ENCODE assay signal across 18 cellular contexts in genomic region chr10:117540640-117541404, GRCh38. TPM values are rescaled to one million over a fixed set of nuclear protein-coding genes. Genes with fewer than 3 reads are reported as not detected.
A peak's percentile ranks its signal among the peaks of the same experiment; 100 is the strongest.
DNase-seq lines count a peak whose midpoint lies in the region; ATAC-seq and TF ChIP-seq lines count a peak whose summit lies in the region.
"Had no signal": no experiment of that assay in that cellular context is flagged by ENCODE, and none has a peak within 500 bp of the region (broad histone marks: within the 10 kb centered on the region; RNA-seq: fewer than 3 reads in every experiment).

No MANE protein-coding gene starts in this region.

- H3K4me2 ChIP-seq in GM23338, result 0 out of 2 replicates have a peak overlapping the region, but pooled peaks have one; percentile 60

- H3K36me3 ChIP-seq in GM23338 (ENCODE audit: insufficient read depth) (no peaks in the 10 kb centered on the region), SK-N-MC (ENCODE audit: insufficient read depth, low read length) (no peaks in the 10 kb centered on the region), gastrocnemius medialis (no peaks in the 10 kb centered on the region)
- H3K36me3 ChIP-seq: HAP-1, right lobe of liver had no signal

- peak overlapping the region; percentile 75 for H3K4me3 Mint-ChIP-seq in GM23338
- no peak overlapping the region for H3K4me3 Mint-ChIP-seq in natural killer cell treated with Interleukin-12 subunit alpha and Interleukin-12 subunit beta and Interleukin-15 and Interleukin-18, amount 100 ng/mL, for 72 hours

- no peak overlapping the region for H3K9ac ChIP-seq in SK-N-MC (ENCODE audit: insufficient read length)

- no peak overlapping the region for H3K27ac Mint-ChIP-seq in GM23338
- no peak overlapping the region for H3K27ac Mint-ChIP-seq in natural killer cell treated with Interleukin-12 subunit alpha and Interleukin-12 subunit beta and Interleukin-15 and Interleukin-18, amount 100 ng/mL, for 72 hours
- H3K27ac Mint-ChIP-seq: naive thymus-derived CD8-positive, alpha-beta T cell; T-helper 17 cell had no signal

- intact Hi-C loops in gastrocnemius medialis (cut with DNase I; ENCODE audit: low total_unique reads), result no loop called here

- no peak for DNase-seq in GM23338 (ENCODE audit: low spot score)
- DNase-seq in SK-N-MC (ENCODE audit: low read depth, low spot score), result no peak
- no peak for DNase-seq in fibroblast of villous mesenchyme (ENCODE audit: low read depth)
- DNase-seq in gastrocnemius medialis, result no peak
- DNase-seq in activated effector memory CD4-positive, alpha-beta T cell treated with anti-CD3 and anti-CD28 coated beads, Interleukin-2, amount 50 U/mL, for 16 hours, result no peak
- DNase-seq in natural killer cell treated with Interleukin-12 subunit alpha and Interleukin-12 subunit beta and Interleukin-15 and Interleukin-18, amount 100 ng/mL, for 72 hours (ENCODE audit: low spot score), result no peak
- no peak for DNase-seq in GM03348 (ENCODE audit: low spot score)
- DNase-seq: activated CD4-positive, CD25-positive, alpha-beta regulatory T cell treated with anti-CD3 and anti-CD28 coated beads, Interleukin-2, amount 50 U/mL, for 72 hours; activated T-cell treated with anti-CD3 and anti-CD28 coated beads, Interleukin-2, amount 50 U/mL, for 1 hour; C1 segment of cervical spinal cord; cortex of kidney; DND-41; IMR-90; naive thymus-derived CD8-positive, alpha-beta T cell; right lobe of liver; stimulated activated CD4-positive, alpha-beta T cell treated with anti-CD3 and anti-CD28 coated beads, Interleukin-4, amount 100 ng/mL, for 4 hours; T-helper 17 cell had no signal

- H3K4me1 ChIP-seq in GM23338 (ENCODE audit: insufficient read depth), result peaks cover 38% of the 10 kb centered on the region
- peaks cover 19 to 27% of the 10 kb centered on the region in 2 donors for H3K4me1 ChIP-seq in gastrocnemius medialis
- H3K4me1 ChIP-seq: HAP-1 had no signal

- in situ Hi-C loops in gastrocnemius medialis (cut with MboI; ENCODE audit: low sequenced_read_pairs in 4 of 4), result no loop called here

- H3K4me3 ChIP-seq in GM23338 (no peak overlapping the region), SK-N-MC (peak overlapping the region; percentile 58), fibroblast of villous mesenchyme (ENCODE audit: low read depth, low read length) (peak overlapping the region; percentile 66), gastrocnemius medialis (peak overlapping the region in 3 of 4 donors; percentile 27 to 60 (median 57))
- H3K4me3 ChIP-seq: HAP-1, right lobe of liver had no signal

- no peak for TF ChIP-seq POLR2A in gastrocnemius medialis (IDR thresholded peaks at IDR 0.05)

- TF ChIP-seq CTCF in GM23338 (conservative IDR thresholded peaks at IDR 0.05; ENCODE audit: low read depth in 2 of 2), result no peak
- TF ChIP-seq CTCF in fibroblast of villous mesenchyme (IDR thresholded peaks at IDR 0.05; ENCODE audit: insufficient read depth, low read depth, low read length), result no peak
- no peak for TF ChIP-seq CTCF in gastrocnemius medialis (IDR thresholded peaks at IDR 0.05 in 4 of 5, conservative IDR thresholded peaks at IDR 0.05 in 1 of 5)

- H4K20me1 ChIP-seq in GM23338 (replicated peaks; ENCODE audit: insufficient read depth), result peaks cover 31% of the 10 kb centered on the region

- H3K4me1 Mint-ChIP-seq in GM23338, result peaks cover 28% of the 10 kb centered on the region
- H3K4me1 Mint-ChIP-seq in natural killer cell treated with Interleukin-12 subunit alpha and Interleukin-12 subunit beta and Interleukin-15 and Interleukin-18, amount 100 ng/mL, for 72 hours (ENCODE audit: low read depth in 2 of 2), result peaks cover under 1 to 1% of the 10 kb centered on the region in 2 donors

- no peaks in the 10 kb centered on the region for H3F3A ChIP-seq in GM23338 (replicated peaks; ENCODE audit: low read depth)

- no peak for ATAC-seq in GM23338
- no peak for ATAC-seq in gastrocnemius medialis
- no peak for ATAC-seq in natural killer cell treated with Interleukin-12 subunit alpha and Interleukin-12 subunit beta and Interleukin-15 and Interleukin-18, amount 100 ng/mL, for 72 hours
- ATAC-seq: naive thymus-derived CD8-positive, alpha-beta T cell; T-helper 17 cell had no signal

- H3K9me2 ChIP-seq in GM23338 (ENCODE audit: insufficient read depth), result no peaks in the 10 kb centered on the region

- H3K36me3 Mint-ChIP-seq in GM23338 (ENCODE audit: low read depth), result no peaks in the 10 kb centered on the region; the same call in 2 of the 3 replicates
- no peaks in the 10 kb centered on the region for H3K36me3 Mint-ChIP-seq in natural killer cell treated with Interleukin-12 subunit alpha and Interleukin-12 subunit beta and Interleukin-15 and Interleukin-18, amount 100 ng/mL, for 72 hours
- H3K36me3 Mint-ChIP-seq: naive thymus-derived CD8-positive, alpha-beta T cell had no signal

- H3K27me3 ChIP-seq in GM23338 (ENCODE audit: insufficient read depth) (peaks cover 100% of the 10 kb centered on the region), gastrocnemius medialis (peaks cover 83 to 89% (median 85%) of the 10 kb centered on the region in 3 donors)

- no peaks in the 10 kb centered on the region for H3K79me2 ChIP-seq in GM23338 (replicated peaks; ENCODE audit: insufficient read depth)

- H3K27me3 Mint-ChIP-seq in GM23338 (ENCODE audit: insufficient read depth, low read depth, poor library complexity), result peaks cover 97% of the 10 kb centered on the region
- peaks cover 30 to 51% of the 10 kb centered on the region in 2 donors for H3K27me3 Mint-ChIP-seq in natural killer cell treated with Interleukin-12 subunit alpha and Interleukin-12 subunit beta and Interleukin-15 and Interleukin-18, amount 100 ng/mL, for 72 hours

- H3K9me3 Mint-ChIP-seq in GM23338, result peaks cover 8% of the 10 kb centered on the region; the same call in 2 of the 3 replicates
- no peaks in the 10 kb centered on the region for H3K9me3 Mint-ChIP-seq in natural killer cell treated with Interleukin-12 subunit alpha and Interleukin-12 subunit beta and Interleukin-15 and Interleukin-18, amount 100 ng/mL, for 72 hours
- H3K9me3 Mint-ChIP-seq: naive thymus-derived CD8-positive, alpha-beta T cell had no signal

- H3K27ac ChIP-seq in GM23338 (ENCODE audit: low read depth) (no peak overlapping the region), SK-N-MC (no peak overlapping the region), gastrocnemius medialis (no peak overlapping the region)
- H3K27ac ChIP-seq: right lobe of liver had no signal

- H3K9me3 ChIP-seq in SK-N-MC (ENCODE audit: low read depth, low read length) (no peaks in the 10 kb centered on the region), gastrocnemius medialis (no peaks in the 10 kb centered on the region)
- H3K9me3 ChIP-seq: HAP-1, right lobe of liver had no signal

- H2AFZ ChIP-seq in GM23338, result no peak overlapping the region

TF ChIP-seq in GM23338, 12 proteins besides CTCF, POLR2A, EP300 and RAD21:
- TF ChIP-seq ETS1 (IDR thresholded peaks at IDR 0.05) (no peak), EZH2 (IDR thresholded peaks at IDR 0.05; ENCODE audit: low read depth, unreplicated experiment) (peak; percentile 47)

RNA-seq across cellular contexts. Expression of gene EMX2, which starts 1.7 kb away (rescaled TPM):
- not detected in 2 replicates for total RNA-seq in GM23338 (2014; rRNA removed; shearing (Covaris generic))
- polyA plus RNA-seq in GM23338 (2016; fragmentation: Nextera tagmentation; extraction: Ambion mirVana), result not detected in 2 replicates
- total RNA-seq in fibroblast of villous mesenchyme, result 4.5 and 10.8 TPM in 2 replicates
- total RNA-seq in gastrocnemius medialis, result 1 to 10 TPM in 2 of 4 donors, under 1 TPM in 2; 0.46 to 1.5 (median 0.82) TPM
- not detected for total RNA-seq in natural killer cell treated with Interleukin-12 subunit alpha and Interleukin-12 subunit beta and Interleukin-15 and Interleukin-18, amount 100 ng/mL, for 72 hours
- total RNA-seq: IMR-90; naive thymus-derived CD8-positive, alpha-beta T cell; right lobe of liver; T-helper 17 cell had no signal
- polyA plus RNA-seq: IMR-90; naive thymus-derived CD8-positive, alpha-beta T cell had no signal
